Comparison of ENCODE assay signal across 11 cellular contexts in the genomic region with DNA sequence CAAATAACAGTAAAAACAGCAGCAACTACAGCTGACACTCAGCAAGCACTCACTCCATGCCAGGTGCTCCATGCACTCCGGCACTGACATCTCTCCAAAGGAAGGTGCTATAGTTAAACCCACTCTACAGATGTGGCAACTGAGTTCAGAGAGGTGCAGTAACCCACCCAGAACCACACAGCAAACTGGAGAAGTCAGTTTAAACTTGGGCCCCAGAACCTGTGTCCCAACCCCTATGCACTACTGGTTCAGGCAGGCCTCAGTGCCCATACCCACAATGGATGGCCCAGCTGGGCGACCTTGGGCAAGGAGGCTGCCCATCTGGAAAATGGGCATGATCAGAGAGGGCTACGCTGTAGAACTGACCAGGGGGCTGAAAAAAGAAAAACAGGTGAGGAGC.
"Had no signal": no experiment of that assay in that cellular context is flagged by ENCODE, and none has a peak within 500 bp of the region (broad histone marks: within the 10 kb centered on the region; RNA-seq: fewer than 3 reads in every experiment).

No MANE protein-coding gene starts in this region.

- H3K9me3 Mint-ChIP-seq: activated naive CD8-positive, alpha-beta T cell treated with anti-CD3 and anti-CD28 coated beads for 36 hours had no signal

- H3K9me3 ChIP-seq: right atrium auricular region, thyroid gland, uterus had no signal

- ATAC-seq: foreskin keratinocyte, left colon had no signal

- H3K4me1 ChIP-seq: uterus had no signal

- H3K36me3 Mint-ChIP-seq: activated naive CD8-positive, alpha-beta T cell treated with anti-CD3 and anti-CD28 coated beads for 36 hours had no signal

- H3K36me3 ChIP-seq: right atrium auricular region, thyroid gland, uterus had no signal

- H3K27me3 ChIP-seq: foreskin keratinocyte, right atrium auricular region, thyroid gland, uterus had no signal

- DNase-seq: activated CD4-positive, alpha-beta T cell treated with anti-CD3 and anti-CD28 coated beads for 48 hours; activated naive CD8-positive, alpha-beta T cell treated with anti-CD3 and anti-CD28 coated beads for 36 hours; activated T-cell treated with anti-CD3 and anti-CD28 coated beads for 4 hours; foreskin keratinocyte; small intestine; T1000; uterus had no signal

- H3K27ac Mint-ChIP-seq: activated naive CD8-positive, alpha-beta T cell treated with anti-CD3 and anti-CD28 coated beads for 36 hours had no signal

- H3K4me3 Mint-ChIP-seq: activated naive CD8-positive, alpha-beta T cell treated with anti-CD3 and anti-CD28 coated beads for 36 hours had no signal

- FAIRE-seq: small intestine had no signal

- H3K27me3 Mint-ChIP-seq: activated naive CD8-positive, alpha-beta T cell treated with anti-CD3 and anti-CD28 coated beads for 36 hours had no signal

- H3K4me3 ChIP-seq: lung, right atrium auricular region, thyroid gland, uterus had no signal

- H3K27ac ChIP-seq: foreskin keratinocyte, right atrium auricular region, thyroid gland, uterus had no signal
